26 cellular contexts compared by ENCODE assay signal in the genomic region with DNA sequence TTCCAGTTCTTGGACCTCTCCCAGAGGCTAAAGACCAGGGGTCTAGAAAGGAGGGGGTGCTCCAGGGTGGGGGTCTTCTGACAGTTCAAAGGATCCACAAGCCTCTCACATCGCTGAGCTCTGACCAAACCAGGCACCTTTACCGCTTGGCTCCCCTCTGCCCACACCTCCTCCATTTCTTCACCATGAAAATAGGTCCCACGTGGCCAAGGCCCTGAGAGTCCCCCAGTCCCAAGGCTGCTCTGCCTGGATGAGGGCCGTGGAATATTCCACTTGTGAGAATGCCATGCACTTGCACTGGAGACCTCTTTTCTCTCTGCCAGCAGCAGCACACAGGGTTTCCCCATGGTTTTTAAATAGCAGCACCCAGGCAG.
"Had no signal": no experiment of that assay in that cellular context is flagged by ENCODE, and none has a peak within 500 bp of the region (broad histone marks: within the 10 kb centered on the region; RNA-seq: fewer than 3 reads in every experiment).

No MANE protein-coding gene starts in this region.

- ATAC-seq: activated CD4-positive, alpha-beta T cell treated with anti-CD3 and anti-CD28 coated beads for 36 hours; activated CD8-positive, alpha-beta memory T cell treated with anti-CD3 and anti-CD28 coated beads, Interleukin-2, amount 10 ng/mL, durations not matched to agents 7 days and 5 days; activated CD8-positive, alpha-beta T cell treated with anti-CD3 and anti-CD28 coated beads, Interleukin-2, amount 10 ng/mL, durations not matched to agents 7 days and 5 days; activated naive CD8-positive, alpha-beta T cell treated with anti-CD3 and anti-CD28 coated beads, Interleukin-2, amount 50 U/mL, for 24 hours; effector memory CD8-positive, alpha-beta T cell; foreskin keratinocyte; gastrocnemius medialis had no signal

- H3K9me3 ChIP-seq: adrenal gland, ascending aorta, breast epithelium, esophagus muscularis mucosa, gastrocnemius medialis had no signal

- H3K36me3 ChIP-seq: breast epithelium had no signal

- H3K27me3 ChIP-seq: adrenal gland, ascending aorta, breast epithelium, esophagus muscularis mucosa, foreskin keratinocyte, gastrocnemius medialis had no signal

- DNase-seq: activated CD4-positive, alpha-beta memory T cell treated with anti-CD3 and anti-CD28 coated beads for 36 hours; activated CD4-positive, alpha-beta T cell treated with anti-CD3 and anti-CD28 coated beads for 36 hours; activated CD4-positive, alpha-beta T cell treated with anti-CD3 and anti-CD28 coated beads, Interleukin-2, amount 10 ng/mL, durations not matched to agents 24 days and 14 days; activated CD4-positive, CD25-positive, alpha-beta regulatory T cell; activated CD4-positive, CD25-positive, alpha-beta regulatory T cell treated with anti-CD3 and anti-CD28 coated beads, Interleukin-2, amount 50 U/mL, for 72 hours; activated CD8-positive, alpha-beta memory T cell treated with anti-CD3 and anti-CD28 coated beads, Interleukin-2, amount 10 ng/mL, durations not matched to agents 7 days and 5 days; activated CD8-positive, alpha-beta memory T cell treated with anti-CD3 and anti-CD28 coated beads, Interleukin-2, amount 50 U/mL, for 4 hours; activated CD8-positive, alpha-beta T cell treated with anti-CD3 and anti-CD28 coated beads, Interleukin-2, amount 10 ng/mL, durations not matched to agents 7 days and 5 days; activated effector memory CD4-positive, alpha-beta T cell treated with anti-CD3 and anti-CD28 coated beads, Interleukin-2, amount 50 U/mL, for 16 hours; activated naive CD4-positive, alpha-beta T cell treated with anti-CD3 and anti-CD28 coated beads for 36 hours; activated naive CD8-positive, alpha-beta T cell treated with anti-CD3 and anti-CD28 coated beads for 36 hours; activated naive CD8-positive, alpha-beta T cell treated with anti-CD3 and anti-CD28 coated beads, Interleukin-2, amount 50 U/mL, for 24 hours; activated T-cell treated with anti-CD3 and anti-CD28 coated beads, Interleukin-2, amount 50 U/mL, for 1 hour; activated T-cell treated with anti-CD3 and anti-CD28 coated beads, Interleukin-2, amount 50 U/mL, for 48 hours; cortex of kidney; dermis blood vessel endothelial cell; effector CD4-positive, alpha-beta T cell; effector memory CD8-positive, alpha-beta T cell; erythroblast; foreskin keratinocyte; gastrocnemius medialis; T-helper 2 cell had no signal

- H3K27ac ChIP-seq: adrenal gland, ascending aorta, breast epithelium, esophagus muscularis mucosa, foreskin keratinocyte, gastrocnemius medialis had no signal

- H3K4me3 ChIP-seq: adrenal gland, ascending aorta, breast epithelium, esophagus muscularis mucosa, gastrocnemius medialis had no signal
